In the genomic region with DNA sequence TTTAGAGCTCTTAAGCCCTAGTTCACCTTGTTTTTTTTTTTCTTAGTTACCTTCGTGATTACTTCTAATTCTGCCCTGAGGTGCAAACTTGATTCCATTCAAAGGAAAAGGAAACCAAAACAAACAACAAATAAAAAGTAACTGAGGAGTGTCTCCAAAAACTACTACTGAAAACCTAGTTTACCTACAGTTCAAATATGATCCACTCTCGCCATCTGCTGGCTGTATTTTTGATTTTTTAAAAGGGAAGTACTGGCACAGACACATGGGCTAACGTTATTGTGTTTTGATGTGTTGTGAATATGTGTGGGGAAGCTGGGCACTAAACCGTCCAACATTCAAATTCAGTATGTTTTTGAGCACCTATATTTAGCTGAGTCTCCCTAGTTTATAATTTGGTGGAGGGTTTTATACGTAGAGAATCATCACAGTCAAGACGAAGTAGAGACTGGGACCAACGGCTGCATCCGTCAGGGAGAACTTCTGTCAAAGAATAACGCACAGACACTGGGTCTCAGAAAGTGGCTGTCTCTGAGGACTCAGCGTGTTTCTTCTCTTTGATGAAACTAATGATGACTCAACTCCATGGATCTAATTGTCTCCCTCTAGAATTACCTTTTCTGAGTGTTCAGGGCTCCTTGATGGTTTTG, we compare ENCODE assay signal across 8 cellular contexts.
DNase-seq lines count a peak whose midpoint lies in the region; ATAC-seq and TF ChIP-seq lines count a peak whose summit lies in the region.

No MANE protein-coding gene starts in this region.

- H3K27ac Mint-ChIP-seq in immature natural killer cell = no peak overlapping the region

- H3K4me3 ChIP-seq in suprapubic skin = no peak overlapping the region

- no peaks in the 10 kb centered on the region for H3K9me3 ChIP-seq in suprapubic skin

- 21% methylated on average over 10 of the region's 10 CpGs for WGBS in suprapubic skin

- H3K27ac ChIP-seq in suprapubic skin = no peak overlapping the region

- H3K4me1 Mint-ChIP-seq in immature natural killer cell = no peaks in the 10 kb centered on the region

- ATAC-seq in GM18498 (IDR thresholded peaks at IDR 0.05; ENCODE audit: unreplicated experiment) = peak; percentile 89
- peak; percentile 77 for ATAC-seq in HG03175 (IDR thresholded peaks at IDR 0.05; ENCODE audit: unreplicated experiment)

- no peaks in the 10 kb centered on the region for H3K27me3 ChIP-seq in suprapubic skin

- peak; percentile 42 for TF ChIP-seq CTCF in AG09319 (IDR thresholded peaks at IDR 0.05; ENCODE audit: low read depth, low read length)
- TF ChIP-seq CTCF in suprapubic skin (IDR thresholded peaks at IDR 0.05) = peak; percentile 30 to 58

- H3K36me3 Mint-ChIP-seq in immature natural killer cell = no peaks in the 10 kb centered on the region

- TF ChIP-seq POLR2A in suprapubic skin (IDR thresholded peaks at IDR 0.05) = no peak

- no peak for TF ChIP-seq EP300 in suprapubic skin (IDR thresholded peaks at IDR 0.05)

- peak; percentile 28 for DNase-seq in AG09319 (ENCODE audit: extremely low read depth, low read depth)
- peak; percentile 48 to 83 for DNase-seq in NCI-H446 (lab: John Stamatoyannopoulos, UW)
- peak; percentile 85 for DNase-seq in astrocyte of the hippocampus (ENCODE audit: low read depth, low spot score)
- peak in 2 of 3 donors; percentile 1 to 16 for DNase-seq in immature natural killer cell
- no peak for DNase-seq in suprapubic skin (ENCODE audit: low spot score in 2 of 2)
- no peak for DNase-seq in GOT3 (lab: John Stamatoyannopoulos, UW)

- H3K4me3 Mint-ChIP-seq in immature natural killer cell = no peak overlapping the region

- H3K4me1 ChIP-seq in suprapubic skin = peaks cover 12% of the 10 kb centered on the region

- peaks cover 0 to 5% (median 0%) of the 10 kb centered on the region in 6 donors for H3K9me3 Mint-ChIP-seq in immature natural killer cell

- H3K36me3 ChIP-seq in suprapubic skin = no peaks in the 10 kb centered on the region

- peaks cover 0 to 3% (median 0%) of the 10 kb centered on the region in 3 donors for H3K27me3 Mint-ChIP-seq in immature natural killer cell (ENCODE audit: low read depth in 3 of 3)

Comparison
In these comparisons a context has a peak if more than half of its experiments do, and no peak if none do; other contexts are left out.
1. DNase-seq: peak in AG09319 (single experiment), NCI-H446 (2 of 2), astrocyte of the hippocampus (single experiment) and immature natural killer cell (2 of 3); none in suprapubic skin (0 of 2) and GOT3 (single experiment).